Comparison of ENCODE assay signal across 23 cellular contexts in genomic region chr2:142521492-142521891, GRCh38.
DNase-seq lines count a peak whose midpoint lies in the region; ATAC-seq and TF ChIP-seq lines count a peak whose summit lies in the region.
"Had no signal": no experiment of that assay in that cellular context is flagged by ENCODE, and none has a peak within 500 bp of the region (broad histone marks: within the 10 kb centered on the region; RNA-seq: fewer than 3 reads in every experiment).

No MANE protein-coding gene starts in this region.

- no peaks in the 10 kb centered on the region for H3F3A ChIP-seq in neural progenitor cell (ENCODE audit: low read depth)

- no peak overlapping the region for H3K27ac Mint-ChIP-seq in neural progenitor cell
- no peak overlapping the region for H3K27ac Mint-ChIP-seq in stimulated activated memory B cell treated with anti-CD40 and anti-IgM and Interleukin-4, amounts not matched to agents 10 μg/mL and 1 μg/mL and 100 μg/mL, for 72 hours
- H3K27ac Mint-ChIP-seq: CD14-positive monocyte; CD4-positive, alpha-beta memory T cell; CD4-positive, CD25-positive, alpha-beta regulatory T cell; CD8-positive, alpha-beta memory T cell had no signal

- H3K36me3 ChIP-seq in neural progenitor cell = no peaks in the 10 kb centered on the region
- H3K36me3 ChIP-seq: BE2C, BLaER1 had no signal

- H3K4me3 Mint-ChIP-seq in neural progenitor cell = no peak overlapping the region
- H3K4me3 Mint-ChIP-seq in stimulated activated memory B cell treated with anti-CD40 and anti-IgM and Interleukin-4, amounts not matched to agents 10 μg/mL and 1 μg/mL and 100 μg/mL, for 72 hours = no peak overlapping the region
- H3K4me3 Mint-ChIP-seq: CD14-positive monocyte; CD4-positive, alpha-beta memory T cell; CD4-positive, CD25-positive, alpha-beta regulatory T cell; CD8-positive, alpha-beta memory T cell had no signal

- no peaks in the 10 kb centered on the region for H3K4me1 Mint-ChIP-seq in neural progenitor cell
- H3K4me1 Mint-ChIP-seq in stimulated activated memory B cell treated with anti-CD40 and anti-IgM and Interleukin-4, amounts not matched to agents 10 μg/mL and 1 μg/mL and 100 μg/mL, for 72 hours = no peaks in the 10 kb centered on the region
- H3K4me1 Mint-ChIP-seq: CD14-positive monocyte; CD4-positive, alpha-beta memory T cell; CD4-positive, CD25-positive, alpha-beta regulatory T cell; CD8-positive, alpha-beta memory T cell had no signal

- no peak overlapping the region for H3K27ac ChIP-seq in neural progenitor cell
- H3K27ac ChIP-seq: BLaER1 had no signal

- DNase-seq in NCI-H1048 (lab: John Stamatoyannopoulos, UW) (peak; percentile 28), NCI-H526 (lab: John Stamatoyannopoulos, UW) (peak; percentile 72 to 81), neural progenitor cell (ENCODE audit: low spot score) (no peak)
- DNase-seq: 8988T; ACHN; BE2C; C1 segment of cervical spinal cord; CD4-positive, alpha-beta memory T cell; CD4-positive, CD25-positive, alpha-beta regulatory T cell; CD8-positive, alpha-beta memory T cell; COR-L47; DMS 273 treated with DMSO at 0.1 percent for 48 hours; DMS153; DMS53; DMS79; DND-41; EL; GDM1 had no signal

- H3K36me3 Mint-ChIP-seq in neural progenitor cell = no peaks in the 10 kb centered on the region
- no peaks in the 10 kb centered on the region for H3K36me3 Mint-ChIP-seq in stimulated activated memory B cell treated with anti-CD40 and anti-IgM and Interleukin-4, amounts not matched to agents 10 μg/mL and 1 μg/mL and 100 μg/mL, for 72 hours
- H3K36me3 Mint-ChIP-seq: CD14-positive monocyte; CD4-positive, alpha-beta memory T cell; CD4-positive, CD25-positive, alpha-beta regulatory T cell; CD8-positive, alpha-beta memory T cell had no signal

- no peak overlapping the region for H3K4me2 ChIP-seq in neural progenitor cell
- H3K4me2 ChIP-seq: BLaER1 had no signal

- no peaks in the 10 kb centered on the region for H3K79me2 ChIP-seq in neural progenitor cell (ENCODE audit: low read depth)

- ATAC-seq in stimulated activated memory B cell treated with anti-CD40 and anti-IgM and Interleukin-4, amounts not matched to agents 10 μg/mL and 1 μg/mL and 100 μg/mL, for 72 hours = no peak
- no peak for ATAC-seq in GM18517 (IDR thresholded peaks at IDR 0.05; ENCODE audit: unreplicated experiment)
- ATAC-seq: GM12878 had no signal

- H3K9me3 ChIP-seq in neural progenitor cell (ENCODE audit: low read depth) = no peaks in the 10 kb centered on the region
- H3K9me3 ChIP-seq: BE2C, BLaER1 had no signal

- H3K27me3 ChIP-seq in neural progenitor cell = no peaks in the 10 kb centered on the region
- H3K27me3 ChIP-seq: BE2C, BLaER1 had no signal

- no peaks in the 10 kb centered on the region for H3K4me1 ChIP-seq in neural progenitor cell
- H3K4me1 ChIP-seq: BE2C, BLaER1 had no signal

- no peak overlapping the region for H3K9ac ChIP-seq in neural progenitor cell
- H3K9ac ChIP-seq: BLaER1 had no signal

- H4K20me1 ChIP-seq in neural progenitor cell (ENCODE audit: low read depth) = no peaks in the 10 kb centered on the region
- H4K20me1 ChIP-seq: BLaER1 had no signal

- no peak overlapping the region for H3K4me3 ChIP-seq in neural progenitor cell
- H3K4me3 ChIP-seq: BLaER1, GM12878 had no signal

- H3K27me3 Mint-ChIP-seq in neural progenitor cell (ENCODE audit: insufficient read depth, low read depth) = no peaks in the 10 kb centered on the region
- peaks cover 7% of the 10 kb centered on the region for H3K27me3 Mint-ChIP-seq in stimulated activated memory B cell treated with anti-CD40 and anti-IgM and Interleukin-4, amounts not matched to agents 10 μg/mL and 1 μg/mL and 100 μg/mL, for 72 hours
- H3K27me3 Mint-ChIP-seq: CD4-positive, alpha-beta memory T cell; CD4-positive, CD25-positive, alpha-beta regulatory T cell had no signal

- H3K9me3 Mint-ChIP-seq in neural progenitor cell = no peaks in the 10 kb centered on the region
- no peaks in the 10 kb centered on the region for H3K9me3 Mint-ChIP-seq in stimulated activated memory B cell treated with anti-CD40 and anti-IgM and Interleukin-4, amounts not matched to agents 10 μg/mL and 1 μg/mL and 100 μg/mL, for 72 hours

- H2AFZ ChIP-seq in neural progenitor cell (replicated peaks) = peak overlapping the region; percentile 54

- TF ChIP-seq CTCF in neural progenitor cell (IDR thresholded peaks at IDR 0.05) = no peak
